ENCODE assay signal across 1 cellular context in the genomic region with DNA sequence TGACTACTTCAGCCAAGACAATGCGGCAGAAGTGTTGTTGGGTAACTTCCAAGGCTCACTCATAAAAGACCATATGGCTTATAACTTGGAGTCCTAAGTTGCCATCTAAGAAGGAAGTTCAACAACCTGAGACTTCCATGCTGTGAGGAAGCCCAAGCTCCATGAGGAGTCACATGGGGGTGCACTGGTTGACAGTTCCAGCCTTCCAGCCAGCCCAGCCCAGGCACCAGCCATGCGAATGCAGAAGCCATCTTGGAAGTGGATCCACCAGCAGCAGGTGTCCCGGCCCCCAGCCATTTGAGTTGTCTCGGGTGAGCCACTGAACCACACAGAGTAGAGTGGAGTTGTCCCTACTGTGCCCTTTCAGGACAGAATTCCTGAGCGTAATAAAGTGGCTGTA.
TF ChIP-seq lines count a peak whose summit lies in the region.

No MANE protein-coding gene starts in this region.

TF ChIP-seq in HEK293, 187 proteins besides CTCF, POLR2A, EP300 and RAD21 (continued from another document):
- TF ChIP-seq, protein P1, sequence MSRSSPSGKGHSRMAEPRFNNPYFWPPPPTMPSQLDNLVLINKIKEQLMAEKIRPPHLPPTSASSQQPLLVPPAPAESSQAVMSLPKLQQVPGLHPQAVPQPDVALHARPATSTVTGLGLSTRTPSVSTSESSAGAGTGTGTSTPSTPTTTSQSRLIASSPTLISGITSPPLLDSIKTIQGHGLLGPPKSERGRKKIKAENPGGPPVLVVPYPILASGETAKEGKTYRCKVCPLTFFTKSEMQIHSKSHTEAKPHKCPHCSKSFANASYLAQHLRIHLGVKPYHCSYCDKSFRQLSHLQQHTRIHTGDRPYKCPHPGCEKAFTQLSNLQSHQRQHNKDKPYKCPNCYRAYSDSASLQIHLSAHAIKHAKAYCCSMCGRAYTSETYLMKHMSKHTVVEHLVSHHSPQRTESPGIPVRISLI (tag by site-specific recombination; IDR thresholded peaks at IDR 0.05), result no peak
- TF ChIP-seq ZNF391 (tag by site-specific recombination; IDR thresholded peaks at IDR 0.05; ENCODE audit: borderline replicate concordance, low read depth), result no peak
- TF ChIP-seq ZNF280D (tag by site-specific recombination; IDR thresholded peaks at IDR 0.05), result peak; percentile 97
- no peak for TF ChIP-seq TCF7L2 (IDR thresholded peaks at IDR 0.05; ENCODE audit: borderline replicate concordance, low read depth, low read length)
- no peak for TF ChIP-seq ZBTB10 (tag by site-specific recombination; IDR thresholded peaks at IDR 0.05)
- TF ChIP-seq ZNF433 (tag by site-specific recombination; IDR thresholded peaks at IDR 0.05; ENCODE audit: low read depth), result no peak
- no peak for TF ChIP-seq ZFP37 (tag by site-specific recombination; IDR thresholded peaks at IDR 0.05)
- 0 out of 2 replicates have a peak, but pooled peaks have one; percentile 34 for TF ChIP-seq KLF8 (tag by site-specific recombination; IDR thresholded peaks at IDR 0.05)
- TF ChIP-seq ZNF654 (tag by site-specific recombination; IDR thresholded peaks at IDR 0.05; ENCODE audit: low read depth), result no peak
- no peak for TF ChIP-seq ZNF792 (tag by site-specific recombination; IDR thresholded peaks at IDR 0.05)
- TF ChIP-seq ZNF600 (tag by site-specific recombination; IDR thresholded peaks at IDR 0.05), result no peak
